Comparison of ENCODE assay signal across 11 cellular contexts in genomic region chr1:228148971-228149340, GRCh38. TPM values are rescaled to one million over a fixed set of nuclear protein-coding genes. Genes with fewer than 3 reads are reported as not detected.
DNase-seq lines count a peak whose midpoint lies in the region; ATAC-seq, FAIRE-seq and TF ChIP-seq lines count a peak whose summit lies in the region.
"Had no signal": no experiment of that assay in that cellular context is flagged by ENCODE, and none has a peak within 500 bp of the region (broad histone marks: within the 10 kb centered on the region; RNA-seq: fewer than 3 reads in every experiment).

No MANE protein-coding gene starts in this region.

- in situ Hi-C loops in Panc1 (cut with HindIII; ENCODE audit: low pct_unique_long_range_greater_than_20kb, low sequenced_read_pairs): no loop called here

- no peak for DNase-seq in Panc1 (ENCODE audit: low read depth, low spot score)
- DNase-seq in endothelial cell of umbilical vein (ENCODE audit: low read depth, low spot score): no peak
- DNase-seq in thyroid gland: no peak
- no peak for DNase-seq in activated CD8-positive, alpha-beta memory T cell treated with anti-CD3 and anti-CD28 coated beads for 24 hours
- DNase-seq in NCI-H524 (lab: John Stamatoyannopoulos, UW): no peak
- DNase-seq in NCI-H1436 treated with DMSO at 0.1 percent for 48 hours (lab: John Stamatoyannopoulos, UW): no peak

- no peak overlapping the region for H3K9ac ChIP-seq in endothelial cell of umbilical vein (replicated peaks; ENCODE audit: extremely low read depth, insufficient read depth, low read length)

- no peak overlapping the region for H3K4me2 ChIP-seq in endothelial cell of umbilical vein (ENCODE audit: insufficient read depth, low read length)

- POLR2A ChIA-PET in Panc1 (lab: Charles Lee): no interaction called here
- POLR2A ChIA-PET in endothelial cell of umbilical vein (lab: Charles Lee): interaction anchor here (0.6 to 1.3 kb wide), 3 partner anchors 8 to 469 kb away, joined by 3 to 6 read pairs (median 4); partner anchors contain the start of gene IBA57

- H3K9me1 ChIP-seq in endothelial cell of umbilical vein (replicated peaks; ENCODE audit: control insufficient read depth, extremely low read depth, insufficient read depth, low read length): no peaks in the 10 kb centered on the region

- TF ChIP-seq POLR2A in endothelial cell of umbilical vein (IDR thresholded peaks at IDR 0.05; ENCODE audit: low read depth, low read length) (no peak), thyroid gland (IDR thresholded peaks at IDR 0.05) (no peak)

- no peak for FAIRE-seq in endothelial cell of umbilical vein (lab: Jason Lieb, UNC)
- FAIRE-seq: bronchial epithelial cell had no signal

- 57 to 85% methylated on average over 2 to 5 of the region's 8 CpGs for WGBS in thyroid gland, 2 donors

- no peak overlapping the region for H3K4me3 ChIP-seq in Panc1 (ENCODE audit: low read depth in 2 of 2, low read length in 2 of 2)
- H3K4me3 ChIP-seq in endothelial cell of umbilical vein (replicated peaks in 1 of 3; ENCODE audit: insufficient read depth in 1 of 3, low read depth in 1 of 3, low read length in 3 of 3): no peak overlapping the region
- peak overlapping the region in 1 of 2 donors; percentile 60 for H3K4me3 ChIP-seq in muscle layer of duodenum (ENCODE audit: low read depth in 1 of 2, low read length in 2 of 2)
- H3K4me3 ChIP-seq in thyroid gland (replicated peaks in 1 of 3): no peak overlapping the region
- H3K4me3 ChIP-seq: HAP-1 had no signal

- H3K27ac ChIP-seq in Panc1 (ENCODE audit: low read length): peak overlapping the region; percentile 72
- peak overlapping the region; percentile 38 for H3K27ac ChIP-seq in endothelial cell of umbilical vein (ENCODE audit: insufficient read depth, low read depth, low read length)
- peak overlapping the region; percentile 72 for H3K27ac ChIP-seq in muscle layer of duodenum (ENCODE audit: low read length)
- H3K27ac ChIP-seq in thyroid gland: peak overlapping the region; percentile 49 to 76 (median 71)
- H3K27ac ChIP-seq: VCaP had no signal

- dilution Hi-C loops in endothelial cell of umbilical vein (cut with MboI; ENCODE audit: extremely low pct_ligation_motif_present, low sequenced_read_pairs): no loop called here

- peak; percentile 9 for ATAC-seq in Panc1
- no peak for ATAC-seq in HG03108 (IDR thresholded peaks at IDR 0.05; ENCODE audit: unreplicated experiment)

- H4K20me1 ChIP-seq in endothelial cell of umbilical vein (replicated peaks; ENCODE audit: control insufficient read depth, extremely low read depth, insufficient read depth, low read length): no peaks in the 10 kb centered on the region

- TF ChIP-seq CTCF in Panc1 (IDR thresholded peaks at IDR 0.05) (no peak), endothelial cell of umbilical vein (IDR thresholded peaks at IDR 0.05; ENCODE audit: extremely low read depth in 1 of 2, insufficient read depth in 1 of 2, low read depth in 1 of 2, low read length in 2 of 2) (no peak), thyroid gland (IDR thresholded peaks at IDR 0.05) (no peak)

- CTCF ChIA-PET in Panc1 (lab: Charles Lee) (no interaction called here), endothelial cell of umbilical vein (lab: Charles Lee) (interaction anchor here (1.0 to 1.6 kb wide), 7 partner anchors 13 to 150 kb away, joined by 3 to 12 read pairs (median 5); partner anchors contain the start of gene IBA57)

- H3K9me3 ChIP-seq in Panc1 (ENCODE audit: control insufficient read depth, insufficient read depth, low read depth, low read length) (no peaks in the 10 kb centered on the region), endothelial cell of umbilical vein (replicated peaks; ENCODE audit: control insufficient read depth, insufficient read depth, low read length) (no peaks in the 10 kb centered on the region), muscle layer of duodenum (ENCODE audit: control insufficient read depth in 1 of 2, low read length in 2 of 2) (no peaks in the 10 kb centered on the region), thyroid gland (no peaks in the 10 kb centered on the region)
- H3K9me3 ChIP-seq: HAP-1 had no signal

- H3K36me3 ChIP-seq in Panc1 (ENCODE audit: control insufficient read depth, insufficient read depth, low read length): no peaks in the 10 kb centered on the region; the same call in 1 of the 2 replicates
- peaks cover 0 to 16% of the 10 kb centered on the region in 2 experiments for H3K36me3 ChIP-seq in endothelial cell of umbilical vein (ENCODE audit: control insufficient read depth in 2 of 2, extremely low read depth in 1 of 2, insufficient read depth in 2 of 2, low read length in 2 of 2)
- H3K36me3 ChIP-seq in muscle layer of duodenum (ENCODE audit: control insufficient read depth in 1 of 2, insufficient read depth in 2 of 2, low read length in 2 of 2): peaks cover 4 to 25% of the 10 kb centered on the region in 2 donors
- peaks cover 12 to 16% of the 10 kb centered on the region in 2 donors for H3K36me3 ChIP-seq in thyroid gland

- no TSS peak for BruUV-seq in Panc1 (replicated peaks; lab: Mats Ljungman, UMichigan)
- BruUV-seq in endothelial cell of umbilical vein (replicated peaks; lab: Mats Ljungman, UMichigan): no TSS peak

- H3K27me3 ChIP-seq in Panc1 (ENCODE audit: control insufficient read depth, insufficient read depth, low read length): no peaks in the 10 kb centered on the region
- H3K27me3 ChIP-seq in endothelial cell of umbilical vein (ENCODE audit: control insufficient read depth in 2 of 2, insufficient read depth in 2 of 2, low read length in 2 of 2): no peaks in the 10 kb centered on the region
- H3K27me3 ChIP-seq in muscle layer of duodenum (ENCODE audit: low read depth, low read length): no peaks in the 10 kb centered on the region
- H3K27me3 ChIP-seq in thyroid gland: no peaks in the 10 kb centered on the region

- H2AFZ ChIP-seq in endothelial cell of umbilical vein (ENCODE audit: low read depth, low read length): no peak overlapping the region

- intact Hi-C loops in Panc1 (cut with micrococcal nuclease; ENCODE audit: unreplicated experiment): no loop called here
- intact Hi-C loops in endothelial cell of umbilical vein (cut with micrococcal nuclease): loop anchor here (1.0 kb wide), 2 partner anchors 9 to 13 kb away; partner anchors contain the start of gene GUK1
- intact Hi-C loops in thyroid gland (cut with DNase I): no loop called here

- peaks cover 28% of the 10 kb centered on the region for H3K4me1 ChIP-seq in Panc1 (ENCODE audit: control insufficient read depth, insufficient read depth, low read length)
- H3K4me1 ChIP-seq in endothelial cell of umbilical vein (ENCODE audit: control insufficient read depth, extremely low read depth, insufficient read depth, low read length): peaks cover 16% of the 10 kb centered on the region
- peaks cover 8 to 42% of the 10 kb centered on the region in 2 donors for H3K4me1 ChIP-seq in muscle layer of duodenum (ENCODE audit: control insufficient read depth in 1 of 2, insufficient read depth in 2 of 2, low read length in 2 of 2)
- peaks cover 0 to 41% of the 10 kb centered on the region in 2 donors for H3K4me1 ChIP-seq in thyroid gland
- H3K4me1 ChIP-seq: HAP-1 had no signal

- H3K79me2 ChIP-seq in endothelial cell of umbilical vein (ENCODE audit: control insufficient read depth, insufficient read depth, low read length): peaks cover 32% of the 10 kb centered on the region

RNA-seq across cellular contexts. Expression of gene GJC2, which starts 0.8 kb away (rescaled TPM):
- total RNA-seq in Panc1 (2021; ENCODE audit: unreplicated experiment) (2.4 TPM), endothelial cell of umbilical vein (0.90 and 1.2 TPM in 2 replicates), thyroid gland (10 to 100 TPM in 1 of 4 donors, 1 to 10 TPM in 3; 2.1 to 14.0 (median 3.8) TPM)
- polyA plus RNA-seq in Panc1 (2012; ENCODE audit: insufficient read length): 4.4 TPM
- polyA plus RNA-seq in endothelial cell of umbilical vein: 0.58 and 0.75 TPM in 2 replicates
- polyA plus RNA-seq in endothelial cell of umbilical vein (2011; cell fraction: cytosol; rRNA removed): 0.30 and 0.47 TPM in 2 replicates
- 0.66 and 0.72 TPM in 2 replicates for polyA plus RNA-seq in endothelial cell of umbilical vein (2011; cell fraction: nucleus; rRNA removed)
- polyA plus RNA-seq in endothelial cell of umbilical vein (2012): 0.57 and 0.59 TPM in 2 replicates
- polyA minus RNA-seq in endothelial cell of umbilical vein: 0.56 and 1.00 TPM in 2 replicates
- polyA minus RNA-seq in endothelial cell of umbilical vein (2011; cell fraction: cytosol; rRNA and poly(A)+ RNA removed): 0.41 TPM
- polyA minus RNA-seq in endothelial cell of umbilical vein (2011; cell fraction: nucleus; rRNA and poly(A)+ RNA removed): 0.34 and 0.53 TPM in 2 replicates

RNA-seq across cellular contexts. Expression of gene GUK1, which starts 8.9 kb away (rescaled TPM):
- total RNA-seq in Panc1 (2021; ENCODE audit: unreplicated experiment) (188 TPM), endothelial cell of umbilical vein (237 and 239 TPM in 2 replicates), thyroid gland (100 to 1,000 TPM; 157 to 385 (median 283) TPM)
- polyA plus RNA-seq in Panc1 (2012; ENCODE audit: insufficient read length): 362 TPM
- 742 and 822 TPM in 2 replicates for polyA plus RNA-seq in endothelial cell of umbilical vein
- polyA plus RNA-seq in endothelial cell of umbilical vein (2011; cell fraction: cytosol; rRNA removed): 294 and 443 TPM in 2 replicates
- polyA plus RNA-seq in endothelial cell of umbilical vein (2011; cell fraction: nucleus; rRNA removed): 325 and 344 TPM in 2 replicates
- 161 and 241 TPM in 2 replicates for polyA plus RNA-seq in endothelial cell of umbilical vein (2012)
- 140 and 214 TPM in 2 replicates for polyA minus RNA-seq in endothelial cell of umbilical vein
- 74.7 TPM for polyA minus RNA-seq in endothelial cell of umbilical vein (2011; cell fraction: cytosol; rRNA and poly(A)+ RNA removed)
- polyA minus RNA-seq in endothelial cell of umbilical vein (2011; cell fraction: nucleus; rRNA and poly(A)+ RNA removed): 61.4 and 97.7 TPM in 2 replicates

RNA-seq across cellular contexts. Expression of gene IBA57, which starts 16.6 kb away (rescaled TPM):
- 11.3 TPM for total RNA-seq in Panc1 (2021; ENCODE audit: unreplicated experiment)
- 6.3 TPM for polyA plus RNA-seq in Panc1 (2012; ENCODE audit: insufficient read length)
- 7.7 and 9.9 TPM in 2 replicates for total RNA-seq in endothelial cell of umbilical vein
- polyA plus RNA-seq in endothelial cell of umbilical vein: 3.4 and 5.6 TPM in 2 replicates
- 3.0 and 3.8 TPM in 2 replicates for polyA plus RNA-seq in endothelial cell of umbilical vein (2011; cell fraction: cytosol; rRNA removed)
- 8.0 and 8.3 TPM in 2 replicates for polyA plus RNA-seq in endothelial cell of umbilical vein (2011; cell fraction: nucleus; rRNA removed)
- polyA plus RNA-seq in endothelial cell of umbilical vein (2012): 2.3 and 4.0 TPM in 2 replicates
- 5.2 and 5.6 TPM in 2 replicates for polyA minus RNA-seq in endothelial cell of umbilical vein
- 3.1 TPM for polyA minus RNA-seq in endothelial cell of umbilical vein (2011; cell fraction: cytosol; rRNA and poly(A)+ RNA removed)
- polyA minus RNA-seq in endothelial cell of umbilical vein (2011; cell fraction: nucleus; rRNA and poly(A)+ RNA removed): 6.1 and 8.2 TPM in 2 replicates
- 10 to 100 TPM in 2 of 4 donors, 1 to 10 TPM in 2; 4.0 to 15.0 (median 11.7) TPM for total RNA-seq in thyroid gland

RNA-seq across cellular contexts. Expression of gene MRPL55, which starts 39.9 kb away (rescaled TPM):
- total RNA-seq in Panc1 (2021; ENCODE audit: unreplicated experiment) (53.0 TPM), endothelial cell of umbilical vein (57.0 and 58.7 TPM in 2 replicates), thyroid gland (100 to 1,000 TPM in 1 of 4 donors, 10 to 100 TPM in 3; 23.5 to 125 (median 87.5) TPM)
- 128 TPM for polyA plus RNA-seq in Panc1 (2012; ENCODE audit: insufficient read length)
- 155 and 287 TPM in 2 replicates for polyA plus RNA-seq in endothelial cell of umbilical vein
- polyA plus RNA-seq in endothelial cell of umbilical vein (2011; cell fraction: cytosol; rRNA removed): 84.5 and 110 TPM in 2 replicates
- polyA plus RNA-seq in endothelial cell of umbilical vein (2011; cell fraction: nucleus; rRNA removed): 103 and 115 TPM in 2 replicates
- 43.4 and 51.1 TPM in 2 replicates for polyA plus RNA-seq in endothelial cell of umbilical vein (2012)
- 35.6 and 46.6 TPM in 2 replicates for polyA minus RNA-seq in endothelial cell of umbilical vein
- 56.2 TPM for polyA minus RNA-seq in endothelial cell of umbilical vein (2011; cell fraction: cytosol; rRNA and poly(A)+ RNA removed)
- polyA minus RNA-seq in endothelial cell of umbilical vein (2011; cell fraction: nucleus; rRNA and poly(A)+ RNA removed): 13.6 and 18.8 TPM in 2 replicates

RNA-seq across cellular contexts. Expression of gene C1orf35, which starts 45.8 kb away (rescaled TPM):
- total RNA-seq in Panc1 (2021; ENCODE audit: unreplicated experiment): 24.9 TPM
- polyA plus RNA-seq in Panc1 (2012; ENCODE audit: insufficient read length): 28.1 TPM
- 21.7 and 23.9 TPM in 2 replicates for total RNA-seq in endothelial cell of umbilical vein
- 19.9 and 21.1 TPM in 2 replicates for polyA plus RNA-seq in endothelial cell of umbilical vein
- 14.6 and 17.1 TPM in 2 replicates for polyA plus RNA-seq in endothelial cell of umbilical vein (2011; cell fraction: cytosol; rRNA removed)
- 22.9 and 27.5 TPM in 2 replicates for polyA plus RNA-seq in endothelial cell of umbilical vein (2011; cell fraction: nucleus; rRNA removed)
- polyA plus RNA-seq in endothelial cell of umbilical vein (2012): 12.8 and 15.1 TPM in 2 replicates
- polyA minus RNA-seq in endothelial cell of umbilical vein: 2.4 and 2.6 TPM in 2 replicates
- polyA minus RNA-seq in endothelial cell of umbilical vein (2011; cell fraction: cytosol; rRNA and poly(A)+ RNA removed): 4.3 TPM
- 1.6 and 2.8 TPM in 2 replicates for polyA minus RNA-seq in endothelial cell of umbilical vein (2011; cell fraction: nucleus; rRNA and poly(A)+ RNA removed)
- total RNA-seq in thyroid gland: 10 to 100 TPM in 3 of 4 donors, 1 to 10 TPM in 1; 8.3 to 26.5 (median 13.6) TPM
